ENCODE assay signal across 9 cellular contexts in genomic region chr21:43645987-43646386, GRCh38. TPM values are rescaled to one million over a fixed set of nuclear protein-coding genes. Genes with fewer than 3 reads are reported as not detected.
A peak's percentile ranks its signal among the peaks of the same experiment; 100 is the strongest.
DNase-seq lines count a peak whose midpoint lies in the region; ATAC-seq, FAIRE-seq and TF ChIP-seq lines count a peak whose summit lies in the region.
"Had no signal": no experiment of that assay in that cellular context is flagged by ENCODE, and none has a peak within 500 bp of the region (broad histone marks: within the 10 kb centered on the region; RNA-seq: fewer than 3 reads in every experiment).

No MANE protein-coding gene starts in this region.

- no peak overlapping the region for H2BK15ac ChIP-seq in mesenchymal stem cell (ENCODE audit: low read depth, poor library complexity, severe bottlenecking)

- H3K27ac Mint-ChIP-seq in astrocyte (ENCODE audit: unreplicated experiment) (peak overlapping the region; percentile 93), type B pancreatic cell (peak overlapping the region; percentile 50)
- H3K27ac Mint-ChIP-seq: effector memory CD8-positive, alpha-beta T cell had no signal

- H3K23ac ChIP-seq in mesenchymal stem cell (ENCODE audit: low read length in 2 of 2) = no peak overlapping the region

- no peaks in the 10 kb centered on the region for H3K36me3 Mint-ChIP-seq in astrocyte (ENCODE audit: low read depth, unreplicated experiment)
- no peaks in the 10 kb centered on the region for H3K36me3 Mint-ChIP-seq in type B pancreatic cell

- H2BK120ac ChIP-seq in mesenchymal stem cell (ENCODE audit: low read depth, low read length) = no peak overlapping the region

- no peak overlapping the region for H4K91ac ChIP-seq in mesenchymal stem cell (ENCODE audit: low read length)

- H3K9me3 ChIP-seq in astrocyte (ENCODE audit: insufficient read depth, low read depth, low read length) (no peaks in the 10 kb centered on the region), mesenchymal stem cell (ENCODE audit: control insufficient read depth, low read length) (no peaks in the 10 kb centered on the region)

- H3K27ac ChIP-seq in astrocyte (ENCODE audit: low read depth, low read length) = no peak overlapping the region
- H3K27ac ChIP-seq in mesenchymal stem cell (ENCODE audit: low read length, poor library complexity, severe bottlenecking) = no peak overlapping the region

- no peak overlapping the region for H2BK5ac ChIP-seq in mesenchymal stem cell (ENCODE audit: low read depth, low read length, poor library complexity, severe bottlenecking)

- H3K4me3 Mint-ChIP-seq in astrocyte (ENCODE audit: unreplicated experiment) = no peak overlapping the region
- H3K4me3 Mint-ChIP-seq in type B pancreatic cell = no peak overlapping the region
- H3K4me3 Mint-ChIP-seq: effector memory CD8-positive, alpha-beta T cell had no signal

- H3K27me3 ChIP-seq in astrocyte (ENCODE audit: insufficient read depth, low read length) = no peaks in the 10 kb centered on the region
- H3K27me3 ChIP-seq in mesenchymal stem cell (ENCODE audit: control insufficient read depth in 1 of 2, insufficient read depth in 1 of 2, low read length in 2 of 2) = no peaks in the 10 kb centered on the region

- H3K27me3 Mint-ChIP-seq in astrocyte (ENCODE audit: low read depth, unreplicated experiment) = no peaks in the 10 kb centered on the region
- H3K27me3 Mint-ChIP-seq in type B pancreatic cell = no peaks in the 10 kb centered on the region

- H3K4me2 ChIP-seq in astrocyte (ENCODE audit: low read length) (peak overlapping the region; percentile 57), mesenchymal stem cell (ENCODE audit: low read length, poor library complexity, severe bottlenecking) (no peak overlapping the region)

- no peak overlapping the region for H2AFZ ChIP-seq in astrocyte (ENCODE audit: low read depth, low read length)
- H2AFZ ChIP-seq in mesenchymal stem cell (ENCODE audit: low read depth, low read length) = no peak overlapping the region

- H3K36me3 ChIP-seq in astrocyte (ENCODE audit: insufficient read depth, low read length) (no peaks in the 10 kb centered on the region), mesenchymal stem cell (ENCODE audit: control insufficient read depth in 1 of 2, insufficient read depth in 2 of 2, low read depth in 1 of 2, low read length in 2 of 2) (no peaks in the 10 kb centered on the region)

- no peak overlapping the region for H2AK5ac ChIP-seq in mesenchymal stem cell (ENCODE audit: low read length, severe bottlenecking)

- no peaks in the 10 kb centered on the region for H3K79me2 ChIP-seq in astrocyte (ENCODE audit: insufficient read depth, low read length)

- no peak for TF ChIP-seq CTCF in astrocyte (IDR thresholded peaks at IDR 0.05; ENCODE audit: insufficient read depth, low read depth, low read length)
- TF ChIP-seq CTCF in type B pancreatic cell (conservative IDR thresholded peaks at IDR 0.05) = no peak
- TF ChIP-seq CTCF in GM20000 (IDR thresholded peaks at IDR 0.05; ENCODE audit: extremely low read depth, missing control alignments) = no peak

- H2BK12ac ChIP-seq in mesenchymal stem cell (ENCODE audit: low read length in 2 of 2) = no peak overlapping the region

- no peak overlapping the region for H3K4me3 ChIP-seq in astrocyte (ENCODE audit: insufficient read depth, low read depth, low read length)
- H3K4me3 ChIP-seq in mesenchymal stem cell (ENCODE audit: insufficient read depth in 1 of 2, low read depth in 1 of 2, low read length in 2 of 2) = peak overlapping the region in 1 of 2 experiments; percentile 60

- H3K9ac ChIP-seq in astrocyte (ENCODE audit: low read length) (peak overlapping the region; percentile 22), mesenchymal stem cell (ENCODE audit: low read length) (peak overlapping the region; percentile 83)

- 71% methylated on average over 4 of the region's 4 CpGs for WGBS in mesenchymal stem cell

- no peak overlapping the region for H4K8ac ChIP-seq in mesenchymal stem cell (ENCODE audit: low read length)

- peak; percentile 25 for ATAC-seq in Right ventricle myocardium superior (ENCODE audit: poor library complexity)
- no peak for ATAC-seq in GM18868 (IDR thresholded peaks at IDR 0.05; ENCODE audit: unreplicated experiment)

- H3K4ac ChIP-seq in mesenchymal stem cell (ENCODE audit: low read depth in 1 of 2, low read length in 2 of 2) = no peak overlapping the region

- H3K4me1 ChIP-seq in astrocyte (ENCODE audit: insufficient read depth, low read length) (peaks cover 13% of the 10 kb centered on the region), mesenchymal stem cell (ENCODE audit: control insufficient read depth, insufficient read depth, low read depth, low read length) (peaks cover 4% of the 10 kb centered on the region)

- H3K4me1 Mint-ChIP-seq in astrocyte (ENCODE audit: low read depth, unreplicated experiment) (peaks cover 27% of the 10 kb centered on the region), type B pancreatic cell (ENCODE audit: unreplicated experiment) (peaks cover 22% of the 10 kb centered on the region)

- H3K18ac ChIP-seq in mesenchymal stem cell (ENCODE audit: low read depth in 1 of 2, low read length in 2 of 2) = no peak overlapping the region

- no peak for FAIRE-seq in astrocyte (lab: Jason Lieb, UNC)

- DNase-seq in Right ventricle myocardium superior = no peak
- DNase-seq in cardiac septum (ENCODE audit: low spot score) = no peak
- DNase-seq in astrocyte (ENCODE audit: low read depth) = no peak
- no peak for DNase-seq in mesenchymal stem cell
- no peak for DNase-seq in type B pancreatic cell (ENCODE audit: extremely low spot score, unreplicated experiment)
- no peak for DNase-seq in GM20000 (ENCODE audit: low spot score)
- DNase-seq in GF-D8 (lab: John Stamatoyannopoulos, UW) = no peak

- intact Hi-C loops in Right ventricle myocardium superior (cut with DNase I) (no loop called here), cardiac septum (cut with DNase I) (loop anchor here (5.0 kb wide), 1 partner anchor 314 kb away; no protein-coding TSS in a partner anchor)

- H3K14ac ChIP-seq in mesenchymal stem cell (ENCODE audit: low read length in 2 of 2) = no peak overlapping the region

- H3K9me3 Mint-ChIP-seq in astrocyte (ENCODE audit: unreplicated experiment) = no peaks in the 10 kb centered on the region
- H3K9me3 Mint-ChIP-seq in type B pancreatic cell = no peaks in the 10 kb centered on the region
- H3K9me3 Mint-ChIP-seq: effector memory CD8-positive, alpha-beta T cell had no signal

- H3K79me1 ChIP-seq in mesenchymal stem cell (replicated peaks; ENCODE audit: low read length, poor library complexity, severe bottlenecking) = no peaks in the 10 kb centered on the region

- no peaks in the 10 kb centered on the region for H4K20me1 ChIP-seq in astrocyte (ENCODE audit: insufficient read depth, low read length)

RNA-seq across cellular contexts. Expression of gene HSF2BP, which starts 13.3 kb away (rescaled TPM):
- not detected for total RNA-seq in Right ventricle myocardium superior
- total RNA-seq in cardiac septum = not detected
- 3.2 TPM in 2 replicates for total RNA-seq in astrocyte
- 1.0 TPM for polyA plus RNA-seq in mesenchymal stem cell (2013, experiment 1 of 2)
- polyA plus RNA-seq in mesenchymal stem cell (2013, experiment 2 of 2) = 0.82 TPM
- total RNA-seq in type B pancreatic cell (ENCODE audit: low replicate concordance) = 1.1 and 1.3 TPM in 2 replicates

RNA-seq across cellular contexts. Expression of gene RRP1B, which starts 13.4 kb away (rescaled TPM):
- 8.4 TPM for total RNA-seq in Right ventricle myocardium superior
- total RNA-seq in cardiac septum = 8.7 TPM
- total RNA-seq in astrocyte = 31.7 and 34.0 TPM in 2 replicates
- polyA plus RNA-seq in mesenchymal stem cell (2013, experiment 1 of 2) = 15.6 TPM
- polyA plus RNA-seq in mesenchymal stem cell (2013, experiment 2 of 2) = 15.9 TPM
- 27.7 and 43.3 TPM in 2 replicates for total RNA-seq in type B pancreatic cell (ENCODE audit: low replicate concordance)
